8 cellular contexts compared by ENCODE assay signal in genomic region chr16:85330694-85331188, GRCh38.
DNase-seq lines count a peak whose midpoint lies in the region; ATAC-seq and TF ChIP-seq lines count a peak whose summit lies in the region.

No MANE protein-coding gene starts in this region.

- TF ChIP-seq POLR2A in testis (IDR thresholded peaks at IDR 0.05), result no peak

- H3K27me3 ChIP-seq in iPS DF 6.9 (ENCODE audit: control insufficient read depth, insufficient read depth, low read length), result peaks cover 34% of the 10 kb centered on the region; the same call in 1 of the 2 replicates
- H3K27me3 ChIP-seq in testis, result no peaks in the 10 kb centered on the region

- H3K9me3 ChIP-seq in iPS DF 6.9 (ENCODE audit: control insufficient read depth, insufficient read depth, low read length) (no peaks in the 10 kb centered on the region), testis (no peaks in the 10 kb centered on the region)

- peak; percentile 40 to 46 for DNase-seq in AML-193 (lab: John Stamatoyannopoulos, UW)
- DNase-seq in GM04503 (ENCODE audit: low read depth), result peak; percentile 66
- peak; percentile 78 for DNase-seq in NCI-H1694 (lab: John Stamatoyannopoulos, UW)
- peak; percentile 26 for DNase-seq in activated naive CD8-positive, alpha-beta T cell treated with anti-CD3 and anti-CD28 coated beads for 36 hours
- peak; percentile 77 for DNase-seq in iPS DF 6.9 (ENCODE audit: low read depth, low spot score)
- peak; percentile 61 for DNase-seq in testis

- no peak overlapping the region for H3K4me3 Mint-ChIP-seq in activated naive CD8-positive, alpha-beta T cell treated with anti-CD3 and anti-CD28 coated beads for 36 hours

- no peak overlapping the region for H3K4me3 ChIP-seq in iPS DF 6.9 (ENCODE audit: low read length)
- H3K4me3 ChIP-seq in testis, result no peak overlapping the region

- no peak overlapping the region for H3K27ac ChIP-seq in iPS DF 6.9 (ENCODE audit: low read length)
- H3K27ac ChIP-seq in testis, result no peak overlapping the region

- peaks cover 19% of the 10 kb centered on the region for H3K4me1 Mint-ChIP-seq in activated naive CD8-positive, alpha-beta T cell treated with anti-CD3 and anti-CD28 coated beads for 36 hours

- H3K36me3 Mint-ChIP-seq in activated naive CD8-positive, alpha-beta T cell treated with anti-CD3 and anti-CD28 coated beads for 36 hours, result no peaks in the 10 kb centered on the region

- peaks cover 11% of the 10 kb centered on the region for H3K27me3 Mint-ChIP-seq in activated naive CD8-positive, alpha-beta T cell treated with anti-CD3 and anti-CD28 coated beads for 36 hours

- no peaks in the 10 kb centered on the region for H3K9me3 Mint-ChIP-seq in activated naive CD8-positive, alpha-beta T cell treated with anti-CD3 and anti-CD28 coated beads for 36 hours

- WGBS in iPS DF 6.9 (ENCODE audit: insufficient coverage, insufficient read length), result no CpG with 5 or more reads among the region's 6 CpGs
- WGBS in testis, 2 donors, result 40 to 58% methylated on average over 6 of the region's 6 CpGs

- ATAC-seq in HG02840 (IDR thresholded peaks at IDR 0.05; ENCODE audit: low FRiP score, unreplicated experiment) (no peak), HG03469 (IDR thresholded peaks at IDR 0.05; ENCODE audit: unreplicated experiment) (no peak)

- peak; percentile 33 to 42 (median 38) for TF ChIP-seq CTCF in testis (IDR thresholded peaks at IDR 0.05)

- H3K36me3 ChIP-seq in iPS DF 6.9 (ENCODE audit: control insufficient read depth, insufficient read depth, low read length) (no peaks in the 10 kb centered on the region), testis (ENCODE audit: low read depth, missing control alignments) (no peaks in the 10 kb centered on the region)

- H3K27ac Mint-ChIP-seq in activated naive CD8-positive, alpha-beta T cell treated with anti-CD3 and anti-CD28 coated beads for 36 hours, result no peak overlapping the region

- intact Hi-C loops in testis (cut with DNase I; ENCODE audit: low total_unique reads), result no loop called here

- H3K4me1 ChIP-seq in iPS DF 6.9 (ENCODE audit: control insufficient read depth, insufficient read depth, low read length), result peaks cover 20% of the 10 kb centered on the region
- H3K4me1 ChIP-seq in testis, result peaks cover 29% of the 10 kb centered on the region

Comparison
In these comparisons a context has a peak if more than half of its experiments do, and no peak if none do; other contexts are left out.
1. DNase-seq: peak in every context shown above with its lines; median percentile 78 in NCI-H1694; 77 in iPS DF 6.9; 66 in GM04503; 61 in testis; 43 in AML-193; 26 in activated naive CD8-positive, alpha-beta T cell treated with anti-CD3 and anti-CD28 coated beads for 36 hours.